7 cellular contexts compared by ENCODE assay signal in genomic region chr10:100651916-100652315, GRCh38.
"Had no signal": no experiment of that assay in that cellular context is flagged by ENCODE, and none has a peak within 500 bp of the region (broad histone marks: within the 10 kb centered on the region; RNA-seq: fewer than 3 reads in every experiment).

No MANE protein-coding gene starts in this region.

- H3K4me3 ChIP-seq: GM23248 had no signal

- H3K27ac ChIP-seq: GM23248, HL-60 had no signal

- H3K4me3 Mint-ChIP-seq: H9, HFFc6 had no signal

- H2AFZ ChIP-seq: GM23248 had no signal

- H3K9me3 Mint-ChIP-seq: HFFc6 had no signal

- DNase-seq: GM23248, GOT3, H9, HCEC 1CT, HFFc6 had no signal

- H3K27ac Mint-ChIP-seq: H9, HFFc6, IgD-negative memory B cell had no signal

- H3K36me3 Mint-ChIP-seq: IgD-negative memory B cell had no signal
